In genomic region chr16:67530013-67530939, GRCh38 we compare ENCODE assay signal across 8 cellular contexts. TPM values are rescaled to one million over a fixed set of nuclear protein-coding genes. Genes with fewer than 3 reads are reported as not detected.
DNase-seq lines count a peak whose midpoint lies in the region; ATAC-seq, FAIRE-seq and TF ChIP-seq lines count a peak whose summit lies in the region.

No MANE protein-coding gene starts in this region.

- POLR2A ChIA-PET in activated CD4-positive, alpha-beta T cell treated with anti-CD3 and anti-CD28 coated beads, Interleukin-2, amount 10 ng/mL, durations not matched to agents 7 days and 5 days (lab: Charles Lee) = interaction anchor here (0.6 kb wide), 1 partner anchor 216 kb away, joined by 4 read pairs; no protein-coding TSS in a partner anchor

- peak; percentile 23 for DNase-seq in activated CD4-positive, alpha-beta T cell treated with anti-CD3 and anti-CD28 coated beads, Interleukin-2, amount 10 ng/mL, durations not matched to agents 7 days and 5 days
- DNase-seq in activated CD4-positive, alpha-beta T cell treated with anti-CD3 and anti-CD28 coated beads for 4 hours = no peak
- DNase-seq in activated T-cell treated with anti-CD3 and anti-CD28 coated beads, Interleukin-2, amount 50 U/mL, for 72 hours = no peak
- DNase-seq in frontal cortex (ENCODE audit: low spot score in 2 of 2) (peak; percentile 80 to 91), nephron progenitor cell (peak; percentile 68)

- peak overlapping the region; percentile 64 for H3K4me3 Mint-ChIP-seq in activated CD4-positive, alpha-beta T cell treated with anti-CD3 and anti-CD28 coated beads, Interleukin-2, amount 10 ng/mL, durations not matched to agents 7 days and 5 days
- H3K4me3 Mint-ChIP-seq in activated T-cell treated with anti-CD3 and anti-CD28 coated beads, Interleukin-2, amount 50 U/mL, for 72 hours = peak overlapping the region; percentile 81 to 84
- peak overlapping the region; percentile 92 for H3K4me3 Mint-ChIP-seq in nephron progenitor cell

- H3K36me3 Mint-ChIP-seq in activated CD4-positive, alpha-beta T cell treated with anti-CD3 and anti-CD28 coated beads, Interleukin-2, amount 10 ng/mL, durations not matched to agents 7 days and 5 days (ENCODE audit: low read depth) = peaks cover 3% of the 10 kb centered on the region
- H3K36me3 Mint-ChIP-seq in activated T-cell treated with anti-CD3 and anti-CD28 coated beads, Interleukin-2, amount 50 U/mL, for 72 hours (ENCODE audit: insufficient read depth in 2 of 2) = no peaks in the 10 kb centered on the region
- peaks cover 8% of the 10 kb centered on the region for H3K36me3 Mint-ChIP-seq in nephron progenitor cell (ENCODE audit: low read depth)

- no peak for TF ChIP-seq CTCF in nephron progenitor cell (IDR thresholded peaks at IDR 0.05)

- H3K4me1 Mint-ChIP-seq in activated CD4-positive, alpha-beta T cell treated with anti-CD3 and anti-CD28 coated beads, Interleukin-2, amount 10 ng/mL, durations not matched to agents 7 days and 5 days = peaks cover 24% of the 10 kb centered on the region
- peaks cover 19% of the 10 kb centered on the region for H3K4me1 Mint-ChIP-seq in activated T-cell treated with anti-CD3 and anti-CD28 coated beads, Interleukin-2, amount 50 U/mL, for 72 hours (ENCODE audit: low read depth)
- peaks cover 49% of the 10 kb centered on the region for H3K4me1 Mint-ChIP-seq in nephron progenitor cell

- CTCF ChIA-PET in activated CD4-positive, alpha-beta T cell treated with anti-CD3 and anti-CD28 coated beads, Interleukin-2, amount 10 ng/mL, durations not matched to agents 7 days and 5 days (lab: Charles Lee) = interaction anchor here (0.7 to 12.3 kb wide), 10 partner anchors 9 to 139 kb away, joined by 3 to 116 read pairs (median 4); partner anchors contain the start of genes ATP6V0D1, CARMIL2 and CTCF

- H3K9me3 Mint-ChIP-seq in activated CD4-positive, alpha-beta T cell treated with anti-CD3 and anti-CD28 coated beads, Interleukin-2, amount 10 ng/mL, durations not matched to agents 7 days and 5 days = no peaks in the 10 kb centered on the region
- H3K9me3 Mint-ChIP-seq in activated T-cell treated with anti-CD3 and anti-CD28 coated beads, Interleukin-2, amount 50 U/mL, for 72 hours = no peaks in the 10 kb centered on the region
- H3K9me3 Mint-ChIP-seq in nephron progenitor cell = no peaks in the 10 kb centered on the region

- H3K27ac Mint-ChIP-seq in activated CD4-positive, alpha-beta T cell treated with anti-CD3 and anti-CD28 coated beads, Interleukin-2, amount 10 ng/mL, durations not matched to agents 7 days and 5 days = no peak overlapping the region
- no peak overlapping the region for H3K27ac Mint-ChIP-seq in activated T-cell treated with anti-CD3 and anti-CD28 coated beads, Interleukin-2, amount 50 U/mL, for 72 hours
- H3K27ac Mint-ChIP-seq in nephron progenitor cell = no peak overlapping the region

- no peak for TF ChIP-seq POLR2A in GM18505 (IDR thresholded peaks at IDR 0.05; ENCODE audit: borderline replicate concordance, extremely low read depth, insufficient read depth, insufficient read length)

- no peak for FAIRE-seq in frontal cortex (lab: Jason Lieb, UNC)

- peaks cover 59% of the 10 kb centered on the region for H3K27me3 Mint-ChIP-seq in activated CD4-positive, alpha-beta T cell treated with anti-CD3 and anti-CD28 coated beads, Interleukin-2, amount 10 ng/mL, durations not matched to agents 7 days and 5 days
- H3K27me3 Mint-ChIP-seq in activated T-cell treated with anti-CD3 and anti-CD28 coated beads, Interleukin-2, amount 50 U/mL, for 72 hours (ENCODE audit: low read depth) = peaks cover 32% of the 10 kb centered on the region
- peaks cover 71% of the 10 kb centered on the region for H3K27me3 Mint-ChIP-seq in nephron progenitor cell (ENCODE audit: low read depth, poor library complexity)

- peak; percentile 36 for ATAC-seq in HG03280 (IDR thresholded peaks at IDR 0.05; ENCODE audit: unreplicated experiment)
- peak; percentile 30 to 41 for ATAC-seq in activated T-cell treated with anti-CD3 and anti-CD28 coated beads, Interleukin-2, amount 50 U/mL, for 72 hours (replicated peaks in 1 of 2)
- ATAC-seq in GM18505 (IDR thresholded peaks at IDR 0.05; ENCODE audit: unreplicated experiment) = no peak
- no peak for ATAC-seq in GM19324 (IDR thresholded peaks at IDR 0.05; ENCODE audit: low FRiP score, unreplicated experiment)

RNA-seq across cellular contexts. Expression of gene RIPOR1, which starts 1.6 kb away (rescaled TPM):
- total RNA-seq in activated CD4-positive, alpha-beta T cell treated with anti-CD3 and anti-CD28 coated beads, Interleukin-2, amount 10 ng/mL, durations not matched to agents 7 days and 5 days = 10 to 100 TPM; 12.8 to 15.8 TPM
- 10 to 100 TPM; 34.2 to 54.6 TPM for total RNA-seq in activated T-cell treated with anti-CD3 and anti-CD28 coated beads, Interleukin-2, amount 50 U/mL, for 72 hours
- total RNA-seq in frontal cortex = 32.6 TPM

RNA-seq across cellular contexts. Expression of gene CTCF, which starts 32.0 kb away (rescaled TPM):
- total RNA-seq in activated CD4-positive, alpha-beta T cell treated with anti-CD3 and anti-CD28 coated beads, Interleukin-2, amount 10 ng/mL, durations not matched to agents 7 days and 5 days = 10 to 100 TPM; 87.1 to 98.5 TPM
- 10 to 100 TPM; 55.5 to 71.1 TPM for total RNA-seq in activated T-cell treated with anti-CD3 and anti-CD28 coated beads, Interleukin-2, amount 50 U/mL, for 72 hours
- 62.0 TPM for total RNA-seq in frontal cortex

RNA-seq across cellular contexts. Expression of gene AGRP, which starts 46.9 kb away (rescaled TPM):
- not detected for total RNA-seq in activated CD4-positive, alpha-beta T cell treated with anti-CD3 and anti-CD28 coated beads, Interleukin-2, amount 10 ng/mL, durations not matched to agents 7 days and 5 days
- total RNA-seq in activated T-cell treated with anti-CD3 and anti-CD28 coated beads, Interleukin-2, amount 50 U/mL, for 72 hours = not detected
- total RNA-seq in frontal cortex = not detected

RNA-seq across cellular contexts. Expression of gene ATP6V0D1, which starts 49.3 kb away (rescaled TPM):
- total RNA-seq in activated CD4-positive, alpha-beta T cell treated with anti-CD3 and anti-CD28 coated beads, Interleukin-2, amount 10 ng/mL, durations not matched to agents 7 days and 5 days = 10 to 100 TPM; 52.1 to 60.3 TPM
- 10 to 100 TPM; 27.9 to 28.1 TPM for total RNA-seq in activated T-cell treated with anti-CD3 and anti-CD28 coated beads, Interleukin-2, amount 50 U/mL, for 72 hours
- total RNA-seq in frontal cortex = 78.7 TPM

Comparison
In these comparisons a context has a peak if more than half of its experiments do, and no peak if none do; other contexts are left out.
1. DNase-seq: peak in activated CD4-positive, alpha-beta T cell treated with anti-CD3 and anti-CD28 coated beads, Interleukin-2, amount 10 ng/mL, durations not matched to agents 7 days and 5 days (single experiment), frontal cortex (2 of 2) and nephron progenitor cell (single experiment); none in activated CD4-positive, alpha-beta T cell treated with anti-CD3 and anti-CD28 coated beads for 4 hours (0 of 2) and activated T-cell treated with anti-CD3 and anti-CD28 coated beads, Interleukin-2, amount 50 U/mL, for 72 hours (0 of 2).
2. ATAC-seq: peak in HG03280 (single experiment) and activated T-cell treated with anti-CD3 and anti-CD28 coated beads, Interleukin-2, amount 50 U/mL, for 72 hours (2 of 2); none in GM18505 (single experiment) and GM19324 (single experiment).
3. Peak in every context shown above with its lines, with median percentiles within 50 percentile points of each other: H3K4me3 Mint-ChIP-seq.